Comparison of ENCODE assay signal across 32 cellular contexts in genomic region chr5:115766608-115767007, GRCh38. TPM values are rescaled to one million over a fixed set of nuclear protein-coding genes. Genes with fewer than 3 reads are reported as not detected.
"Had no signal": no experiment of that assay in that cellular context is flagged by ENCODE, and none has a peak within 500 bp of the region (broad histone marks: within the 10 kb centered on the region; RNA-seq: fewer than 3 reads in every experiment).

No MANE protein-coding gene starts in this region.

- H3K27ac ChIP-seq: ascending aorta, breast epithelium, cardiac muscle cell, colonic mucosa, epithelial cell of prostate, esophagus squamous epithelium, gastroesophageal sphincter, WERI-Rb-1 had no signal

- H3K27me3 ChIP-seq: ascending aorta, breast epithelium, cardiac muscle cell, colonic mucosa, esophagus squamous epithelium, gastroesophageal sphincter had no signal

- ATAC-seq: activated CD4-positive, CD25-positive, alpha-beta regulatory T cell treated with anti-CD3 and anti-CD28 coated beads, Interleukin-2, amount 50 U/mL, for 24 hours; activated CD8-positive, alpha-beta T cell treated with anti-CD3 and anti-CD28 coated beads for 36 hours; activated T-cell treated with anti-CD3 and anti-CD28 coated beads, Interleukin-2, amount 50 U/mL, for 4 hours; effector memory CD8-positive, alpha-beta T cell; gastroesophageal sphincter; T-helper 17 cell had no signal

- H3K4me3 Mint-ChIP-seq: activated B cell treated with CpG ODN at 0.5 μM for 24 hours; activated CD8-positive, alpha-beta T cell treated with anti-CD3 and anti-CD28 coated beads for 36 hours; activated naive CD4-positive, alpha-beta T cell treated with anti-CD3 and anti-CD28 coated beads for 36 hours; activated naive CD4-positive, alpha-beta T cell treated with anti-CD3 and anti-CD28 coated beads, Interleukin-2, amount 50 U/mL, for 24 hours; activated naive CD8-positive, alpha-beta T cell treated with anti-CD3 and anti-CD28 coated beads for 36 hours; activated T-cell treated with anti-CD3 and anti-CD28 coated beads, Interleukin-2, amount 50 U/mL, for 4 hours; activated T-helper 1 cell treated with anti-CD3 and anti-CD28 coated beads, Interleukin-12 subunit alpha, Interleukin-12 subunit beta, Interleukin-2, Interleukin-4 antibody, amounts not matched to agents 30 ng/mL and 10 ng/mL and 1 ng/mL, durations not matched to agents 14 hours and 24 hours and 36 hours; brain; effector memory CD8-positive, alpha-beta T cell; T-helper 17 cell; T-helper 2 cell treated with Interferon-gamma antibody and Interleukin-4, amounts not matched to agents 5 μg/mL and 100 μg/mL, for 36 hours had no signal

- H3K9me3 Mint-ChIP-seq: activated naive CD4-positive, alpha-beta T cell treated with anti-CD3 and anti-CD28 coated beads for 36 hours; activated naive CD4-positive, alpha-beta T cell treated with anti-CD3 and anti-CD28 coated beads, Interleukin-2, amount 50 U/mL, for 24 hours; activated T-cell treated with anti-CD3 and anti-CD28 coated beads, Interleukin-2, amount 50 U/mL, for 4 hours; activated T-helper 2 cell treated with anti-CD3 and anti-CD28 coated beads, Interferon-gamma antibody, Interleukin-2, Interleukin-4, amounts not matched to agents 10 μg/mL and 5 μg/mL and 100 μg/mL, durations not matched to agents 14 hours and 24 hours and 36 hours; effector memory CD8-positive, alpha-beta T cell; T-helper 2 cell treated with Interferon-gamma antibody and Interleukin-4, amounts not matched to agents 5 μg/mL and 100 μg/mL, for 36 hours had no signal

- H3K36me3 ChIP-seq: ascending aorta, breast epithelium, cardiac muscle cell, colonic mucosa, esophagus squamous epithelium, gastroesophageal sphincter, WERI-Rb-1 had no signal

- H3K4me3 ChIP-seq: ascending aorta, breast epithelium, cardiac muscle cell, colonic mucosa, esophagus squamous epithelium, gastroesophageal sphincter had no signal

- H3K27ac Mint-ChIP-seq: activated B cell treated with CpG ODN at 0.5 μM for 24 hours; activated CD8-positive, alpha-beta T cell treated with anti-CD3 and anti-CD28 coated beads for 36 hours; activated naive CD4-positive, alpha-beta T cell treated with anti-CD3 and anti-CD28 coated beads for 36 hours; activated naive CD4-positive, alpha-beta T cell treated with anti-CD3 and anti-CD28 coated beads, Interleukin-2, amount 50 U/mL, for 24 hours; activated naive CD8-positive, alpha-beta T cell treated with anti-CD3 and anti-CD28 coated beads for 36 hours; activated T-helper 1 cell treated with anti-CD3 and anti-CD28 coated beads, Interleukin-12 subunit alpha, Interleukin-12 subunit beta, Interleukin-2, Interleukin-4 antibody, amounts not matched to agents 30 ng/mL and 10 ng/mL and 1 ng/mL, durations not matched to agents 14 hours and 24 hours and 36 hours; activated T-helper 2 cell treated with anti-CD3 and anti-CD28 coated beads, Interferon-gamma antibody, Interleukin-2, Interleukin-4, amounts not matched to agents 10 μg/mL and 5 μg/mL and 100 μg/mL, durations not matched to agents 14 hours and 24 hours and 36 hours; brain; effector memory CD8-positive, alpha-beta T cell; T-helper 17 cell; T-helper 2 cell treated with Interferon-gamma antibody and Interleukin-4, amounts not matched to agents 5 μg/mL and 100 μg/mL, for 36 hours had no signal

- H3K27me3 Mint-ChIP-seq: brain had no signal

- H3K4me1 ChIP-seq: ascending aorta, breast epithelium, colonic mucosa, esophagus squamous epithelium, gastroesophageal sphincter had no signal

- H3K36me3 Mint-ChIP-seq: activated naive CD8-positive, alpha-beta T cell treated with anti-CD3 and anti-CD28 coated beads for 36 hours had no signal

- H3K9me3 ChIP-seq: ascending aorta, breast epithelium, colonic mucosa, esophagus squamous epithelium, gastroesophageal sphincter had no signal

- H3K4me1 Mint-ChIP-seq: activated naive CD4-positive, alpha-beta T cell treated with anti-CD3 and anti-CD28 coated beads, Interleukin-2, amount 50 U/mL, for 24 hours; T-helper 17 cell had no signal

- DNase-seq: activated B cell treated with CpG ODN at 0.5 μM for 24 hours; activated CD4-positive, alpha-beta T cell treated with anti-CD3 and anti-CD28 coated beads for 48 hours; activated CD4-positive, alpha-beta T cell treated with anti-CD3 and anti-CD28 coated beads, Interleukin-2, amount 50 U/mL, for 1 hour; activated CD4-positive, alpha-beta T cell treated with anti-CD3 and anti-CD28 coated beads, Interleukin-2, amount 50 U/mL, for 48 hours; activated CD8-positive, alpha-beta memory T cell treated with anti-CD3 and anti-CD28 coated beads for 24 hours; activated CD8-positive, alpha-beta T cell treated with anti-CD3 and anti-CD28 coated beads for 36 hours; activated effector memory CD4-positive, alpha-beta T cell treated with anti-CD3 and anti-CD28 coated beads, Interleukin-2, amount 50 U/mL, for 16 hours; activated naive CD4-positive, alpha-beta T cell treated with anti-CD3 and anti-CD28 coated beads for 36 hours; activated naive CD8-positive, alpha-beta T cell treated with anti-CD3 and anti-CD28 coated beads for 36 hours; activated T-cell treated with anti-CD3 and anti-CD28 coated beads, Interleukin-2, amount 50 U/mL, for 4 hours; central memory CD4-positive, alpha-beta T cell; cerebellar nuclear complex; colonic mucosa; effector CD4-positive, alpha-beta T cell; effector memory CD8-positive, alpha-beta T cell; esophagus squamous epithelium; foreskin melanocyte; T-helper 1 cell; T-helper 17 cell; T1000; WERI-Rb-1 had no signal

RNA-seq across cellular contexts. Expression of gene CDO1, which starts 49.9 kb away (rescaled TPM):
- total RNA-seq: activated B cell treated with CpG ODN at 0.5 μM for 24 hours, T-helper 17 cell had no signal
